ENCODE assay signal across 19 cellular contexts in the genomic region with DNA sequence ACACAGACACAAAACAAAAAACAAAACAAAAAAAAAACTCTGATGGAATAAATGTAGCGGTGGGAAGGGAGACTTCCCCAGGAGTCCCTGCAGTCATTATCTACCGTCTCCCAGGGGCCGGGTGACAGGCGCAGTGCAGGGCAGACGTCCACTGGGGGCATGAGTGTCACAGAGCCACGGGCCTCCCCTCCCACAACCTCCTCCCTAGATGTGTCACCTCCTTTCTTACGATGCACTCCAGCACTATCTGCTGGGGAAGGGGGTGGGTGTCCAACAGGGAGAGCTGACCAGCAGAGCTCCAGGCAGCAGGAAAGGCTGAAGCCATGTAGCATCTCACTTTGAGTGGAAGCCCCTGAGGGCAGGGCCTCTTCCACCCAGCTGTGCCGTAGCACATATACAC.
DNase-seq lines count a peak whose midpoint lies in the region; ATAC-seq, FAIRE-seq and TF ChIP-seq lines count a peak whose summit lies in the region.
"Had no signal": no experiment of that assay in that cellular context is flagged by ENCODE, and none has a peak within 500 bp of the region (broad histone marks: within the 10 kb centered on the region; RNA-seq: fewer than 3 reads in every experiment).

No MANE protein-coding gene starts in this region.

- H3K18ac ChIP-seq in H9 (ENCODE audit: insufficient read length, low read depth, low read length) = no peak overlapping the region

- no peak overlapping the region for H3K27ac ChIP-seq in H9 (ENCODE audit: insufficient read length, low read depth, low read length)
- H3K27ac ChIP-seq: foreskin keratinocyte, ovary, SK-N-MC had no signal

- no peaks in the 10 kb centered on the region; a peak in 1 of 7 replicates for H3K36me3 Mint-ChIP-seq in H9 (ENCODE audit: insufficient read depth in 1 of 3, low read depth in 3 of 3)

- no peaks in the 10 kb centered on the region; a peak in 1 of 5 replicates for H3K9me3 Mint-ChIP-seq in H9

- no peak overlapping the region for H2BK12ac ChIP-seq in H9 (ENCODE audit: insufficient read length, low read depth, low read length)

- H3K4me3 Mint-ChIP-seq in H9 = no peak overlapping the region

- H2AFZ ChIP-seq in H9 (ENCODE audit: low read length) = no peak overlapping the region

- H2BK5ac ChIP-seq in H9 (ENCODE audit: insufficient read length, low read length) = no peak overlapping the region

- no peak overlapping the region for H2BK20ac ChIP-seq in H9 (ENCODE audit: low read depth, low read length, poor library complexity, severe bottlenecking)

- H3K27me3 ChIP-seq in H9 (ENCODE audit: insufficient read depth, low read length) = no peaks in the 10 kb centered on the region
- H3K27me3 ChIP-seq: foreskin keratinocyte, ovary had no signal

- H3K27ac Mint-ChIP-seq in H9 = no peak overlapping the region

- H3K27me3 Mint-ChIP-seq in H9 (ENCODE audit: low read depth) = peaks cover 29% of the 10 kb centered on the region

- H3K79me2 ChIP-seq in H9 (ENCODE audit: insufficient read depth, low read length) = no peaks in the 10 kb centered on the region; the same call in 1 of the 2 replicates

- H3K4me1 ChIP-seq in H9 (ENCODE audit: insufficient read depth, low read length) = no peaks in the 10 kb centered on the region; the same call in 1 of the 2 replicates
- H3K4me1 ChIP-seq: foreskin keratinocyte had no signal

- no peak overlapping the region for H3K14ac ChIP-seq in H9 (ENCODE audit: insufficient read depth, low read length)

- no CpG with 5 or more reads among the region's 8 CpGs for WGBS in H9 (ENCODE audit: extremely low coverage, insufficient read length, low lambda C conversion rate)

- H2AK5ac ChIP-seq in H9 (ENCODE audit: insufficient read length, low read length) = no peak overlapping the region

- H4K91ac ChIP-seq in H9 (ENCODE audit: insufficient read length, low read depth, low read length) = no peak overlapping the region

- no peak for FAIRE-seq in frontal cortex (lab: Jason Lieb, UNC)
- FAIRE-seq: TTC549 had no signal

- no peak overlapping the region for H3K56ac ChIP-seq in H9 (ENCODE audit: insufficient read length, low read depth, low read length)

- peak; percentile 24; the same call in 1 of the 3 replicates for TF ChIP-seq CTCF in H9 (conservative IDR thresholded peaks at IDR 0.05)

- no peak overlapping the region for H3K23ac ChIP-seq in H9 (ENCODE audit: insufficient read length, low read depth, low read length)

- H4K8ac ChIP-seq in H9 (replicated peaks; ENCODE audit: insufficient read length, low read depth, low read length) = no peak overlapping the region

- H3K9ac ChIP-seq in H9 (ENCODE audit: extremely low read depth, insufficient read length, low read length) = no peak overlapping the region

- no peaks in the 10 kb centered on the region for H3K79me1 ChIP-seq in H9 (ENCODE audit: insufficient read depth, low read depth, low read length, poor library complexity, severe bottlenecking)

- no peak overlapping the region for H3T11ph ChIP-seq in H9 (ENCODE audit: low read length)

- H3K4me2 ChIP-seq in H9 (ENCODE audit: insufficient read depth, insufficient read length, low read length) = no peak overlapping the region

- H3K23me2 ChIP-seq in H9 (ENCODE audit: insufficient read length, low read depth, low read length, poor library complexity, severe bottlenecking) = no peaks in the 10 kb centered on the region

- H3K9me3 ChIP-seq in H9 (ENCODE audit: control insufficient read depth, low read depth, low read length) = no peaks in the 10 kb centered on the region
- H3K9me3 ChIP-seq: ovary had no signal

- H4K5ac ChIP-seq in H9 (ENCODE audit: insufficient read length, low read depth, low read length) = no peak overlapping the region

- DNase-seq in Daoy (ENCODE audit: low read depth) = peak; percentile 13
- no peak for DNase-seq in H9
- DNase-seq in RKO (ENCODE audit: low spot score) = peak; percentile 11
- peak; percentile 41 for DNase-seq in left kidney (ENCODE audit: low read depth, low spot score)
- DNase-seq in activated naive CD4-positive, alpha-beta T cell treated with anti-CD3 and anti-CD28 coated beads, Interleukin-2, amount 50 U/mL, for 16 hours = no peak
- DNase-seq in frontal cortex (ENCODE audit: low spot score in 2 of 2) = no peak
- DNase-seq: activated CD8-positive, alpha-beta memory T cell treated with anti-CD3 and anti-CD28 coated beads for 24 hours; activated effector memory CD4-positive, alpha-beta T cell treated with anti-CD3 and anti-CD28 coated beads, Interleukin-2, amount 50 U/mL, for 16 hours; AML-193; amniotic stem cell; Calu3; foreskin keratinocyte; NCI-H187; NCI-H446 treated with DMSO at 0.1 percent for 48 hours; ovary; stimulated activated CD4-positive, alpha-beta T cell treated with anti-CD3 and anti-CD28 coated beads, Interleukin-2, amount 100 ng/mL, for 48 hours had no signal

- no peak overlapping the region for H2BK120ac ChIP-seq in H9 (ENCODE audit: low read depth, low read length, poor library complexity, severe bottlenecking)

- no peak for ATAC-seq in GM21526 (IDR thresholded peaks at IDR 0.05; ENCODE audit: low FRiP score, unreplicated experiment)
- ATAC-seq: foreskin keratinocyte had no signal

- peaks cover 20 to 38% of the 10 kb centered on the region in 2 experiments for H3K4me1 Mint-ChIP-seq in H9

- no peaks in the 10 kb centered on the region for H4K20me1 ChIP-seq in H9 (ENCODE audit: control insufficient read depth, insufficient read depth, insufficient read length)

- no peak overlapping the region for H2BK15ac ChIP-seq in H9 (ENCODE audit: low read depth, low read length)

- H3K4ac ChIP-seq in H9 (ENCODE audit: low read depth, low read length) = no peak overlapping the region

Comparison
In these comparisons a context has a peak if more than half of its experiments do, and no peak if none do; other contexts are left out.
1. DNase-seq: peak in Daoy (single experiment), RKO (single experiment) and left kidney (single experiment); none in H9 (single experiment), activated naive CD4-positive, alpha-beta T cell treated with anti-CD3 and anti-CD28 coated beads, Interleukin-2, amount 50 U/mL, for 16 hours (single experiment) and frontal cortex (0 of 2).